ENCODE assay signal across 19 cellular contexts in the genomic region with DNA sequence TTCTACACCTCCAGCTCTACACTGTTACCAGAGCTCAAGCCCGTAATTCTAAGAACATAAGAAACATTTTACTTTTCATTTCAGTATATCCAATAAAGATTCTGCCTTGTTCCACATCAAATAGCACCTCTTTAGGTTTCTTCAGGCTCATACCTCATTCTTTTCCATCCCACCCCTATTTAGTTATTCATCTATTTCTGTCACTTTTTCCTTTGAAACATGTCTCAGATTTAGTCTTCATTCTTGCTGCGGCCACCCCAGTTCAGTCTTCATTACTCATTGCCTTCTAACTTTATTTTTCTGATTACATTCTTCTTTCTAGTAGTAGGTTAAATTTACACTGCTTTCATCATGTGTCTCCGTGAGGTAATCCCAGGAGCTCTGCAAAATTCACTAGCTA. TPM values are rescaled to one million over a fixed set of nuclear protein-coding genes. Genes with fewer than 3 reads are reported as not detected.
"Had no signal": no experiment of that assay in that cellular context is flagged by ENCODE, and none has a peak within 500 bp of the region (broad histone marks: within the 10 kb centered on the region; RNA-seq: fewer than 3 reads in every experiment).

No MANE protein-coding gene starts in this region.

- ATAC-seq: esophagus mucosa; gastrocnemius medialis; left lobe of liver; natural killer cell treated with Interleukin-12 subunit alpha and Interleukin-12 subunit beta and Interleukin-15 and Interleukin-18, amount 100 ng/mL, for 72 hours; sciatic nerve; stimulated activated memory B cell treated with anti-CD40 and anti-IgM and Interleukin-4, amounts not matched to agents 10 μg/mL and 1 μg/mL and 100 μg/mL, for 72 hours had no signal

- H3K27me3 Mint-ChIP-seq: activated B cell treated with CpG ODN at 0.5 μM for 24 hours; stimulated activated memory B cell treated with anti-CD40 and anti-IgM and Interleukin-4, amounts not matched to agents 10 μg/mL and 1 μg/mL and 100 μg/mL, for 72 hours had no signal

- H3K4me1 Mint-ChIP-seq: activated B cell treated with CpG ODN at 0.5 μM for 24 hours; stimulated activated memory B cell treated with anti-CD40 and anti-IgM and Interleukin-4, amounts not matched to agents 10 μg/mL and 1 μg/mL and 100 μg/mL, for 72 hours had no signal

- H3K4me3 Mint-ChIP-seq: activated B cell treated with CpG ODN at 0.5 μM for 24 hours; activated T-helper 1 cell treated with anti-CD3 and anti-CD28 coated beads, Interleukin-12 subunit alpha, Interleukin-12 subunit beta, Interleukin-2, Interleukin-4 antibody, amounts not matched to agents 30 ng/mL and 10 ng/mL and 1 ng/mL, durations not matched to agents 14 hours and 24 hours and 36 hours; dendritic cell treated with granulocyte-macrophage colony-stimulating factor and Interleukin-4, amounts not matched to agents 40 ng/mL and 50 ng/mL, for 4 days; mesothelial cell of epicardium; natural killer cell treated with Interleukin-12 subunit alpha and Interleukin-12 subunit beta and Interleukin-15 and Interleukin-18, amount 100 ng/mL, for 72 hours; stimulated activated memory B cell treated with anti-CD40 and anti-IgM and Interleukin-4, amounts not matched to agents 10 μg/mL and 1 μg/mL and 100 μg/mL, for 72 hours; T-helper 2 cell treated with Interferon-gamma antibody and Interleukin-4, amounts not matched to agents 5 μg/mL and 100 μg/mL, for 36 hours had no signal

- DNase-seq: activated B cell treated with CpG ODN at 0.5 μM for 24 hours; activated CD4-positive, alpha-beta T cell treated with anti-CD3 and anti-CD28 coated beads, Interleukin-2, amount 50 U/mL, for 4 hours; amniotic stem cell; effector CD8-positive, alpha-beta T cell; gastrocnemius medialis; head of caudate nucleus; kidney; SHP77 treated with DMSO at 0.1 percent for 48 hours; SK-N-SH; thyroid gland had no signal

- H3K27ac Mint-ChIP-seq: activated B cell treated with CpG ODN at 0.5 μM for 24 hours; activated T-helper 1 cell treated with anti-CD3 and anti-CD28 coated beads, Interleukin-12 subunit alpha, Interleukin-12 subunit beta, Interleukin-2, Interleukin-4 antibody, amounts not matched to agents 30 ng/mL and 10 ng/mL and 1 ng/mL, durations not matched to agents 14 hours and 24 hours and 36 hours; dendritic cell treated with granulocyte-macrophage colony-stimulating factor and Interleukin-4, amounts not matched to agents 40 ng/mL and 50 ng/mL, for 4 days; mesothelial cell of epicardium; natural killer cell treated with Interleukin-12 subunit alpha and Interleukin-12 subunit beta and Interleukin-15 and Interleukin-18, amount 100 ng/mL, for 72 hours; stimulated activated memory B cell treated with anti-CD40 and anti-IgM and Interleukin-4, amounts not matched to agents 10 μg/mL and 1 μg/mL and 100 μg/mL, for 72 hours; T-helper 2 cell treated with Interferon-gamma antibody and Interleukin-4, amounts not matched to agents 5 μg/mL and 100 μg/mL, for 36 hours had no signal

- H3K9me3 Mint-ChIP-seq: activated B cell treated with CpG ODN at 0.5 μM for 24 hours; activated T-helper 1 cell treated with anti-CD3 and anti-CD28 coated beads, Interleukin-12 subunit alpha, Interleukin-12 subunit beta, Interleukin-2, Interleukin-4 antibody, amounts not matched to agents 30 ng/mL and 10 ng/mL and 1 ng/mL, durations not matched to agents 14 hours and 24 hours and 36 hours; dendritic cell treated with granulocyte-macrophage colony-stimulating factor and Interleukin-4, amounts not matched to agents 40 ng/mL and 50 ng/mL, for 4 days; mesothelial cell of epicardium; natural killer cell treated with Interleukin-12 subunit alpha and Interleukin-12 subunit beta and Interleukin-15 and Interleukin-18, amount 100 ng/mL, for 72 hours; stimulated activated memory B cell treated with anti-CD40 and anti-IgM and Interleukin-4, amounts not matched to agents 10 μg/mL and 1 μg/mL and 100 μg/mL, for 72 hours; T-helper 2 cell treated with Interferon-gamma antibody and Interleukin-4, amounts not matched to agents 5 μg/mL and 100 μg/mL, for 36 hours had no signal

- H3K36me3 Mint-ChIP-seq: mesothelial cell of epicardium; natural killer cell treated with Interleukin-12 subunit alpha and Interleukin-12 subunit beta and Interleukin-15 and Interleukin-18, amount 100 ng/mL, for 72 hours; stimulated activated memory B cell treated with anti-CD40 and anti-IgM and Interleukin-4, amounts not matched to agents 10 μg/mL and 1 μg/mL and 100 μg/mL, for 72 hours had no signal

RNA-seq across cellular contexts. Expression of a gene that starts 33.5 kb away (rescaled TPM):
- total RNA-seq: natural killer cell treated with Interleukin-12 subunit alpha and Interleukin-12 subunit beta and Interleukin-15 and Interleukin-18, amount 100 ng/mL, for 72 hours had no signal
